Comparison of ENCODE assay signal across 22 cellular contexts in the genomic region with DNA sequence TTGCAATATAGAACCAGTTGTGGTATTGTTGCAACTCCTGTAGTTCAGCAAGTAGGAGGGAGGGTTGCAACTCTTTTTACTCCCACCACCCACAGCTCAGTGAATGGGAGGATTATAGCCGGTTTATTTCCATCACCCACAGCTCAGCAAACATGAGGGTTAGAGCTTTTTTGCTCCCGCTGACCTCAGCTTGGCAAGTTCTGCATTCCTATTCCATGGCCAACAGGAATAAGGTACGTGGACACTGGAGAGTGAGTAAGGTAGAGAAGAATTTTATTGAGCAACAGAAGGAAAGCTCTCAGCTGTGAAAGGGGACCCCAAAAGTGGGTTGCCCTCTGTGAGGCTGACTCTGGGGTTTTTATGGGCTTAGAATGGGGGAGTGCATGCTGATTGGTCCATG.
"Had no signal": no experiment of that assay in that cellular context is flagged by ENCODE, and none has a peak within 500 bp of the region (broad histone marks: within the 10 kb centered on the region; RNA-seq: fewer than 3 reads in every experiment).

No MANE protein-coding gene starts in this region.

- FAIRE-seq: endothelial cell of umbilical vein, urothelium cell line had no signal

- H3K27me3 ChIP-seq: cardiac muscle cell, esophagus squamous epithelium, hepatocyte, thyroid gland had no signal

- H3K4me3 ChIP-seq: cardiac muscle cell, esophagus squamous epithelium, hepatocyte, lung, thyroid gland had no signal

- H3K4me2 ChIP-seq: hepatocyte had no signal

- H3K9me3 ChIP-seq: esophagus squamous epithelium, thyroid gland had no signal

- H3K36me3 ChIP-seq: cardiac muscle cell, esophagus squamous epithelium, thyroid gland had no signal

- H3K27ac ChIP-seq: cardiac muscle cell, esophagus squamous epithelium, hepatocyte, thyroid gland had no signal

- ATAC-seq: activated naive CD8-positive, alpha-beta T cell treated with anti-CD3 and anti-CD28 coated beads, Interleukin-2, amount 50 U/mL, for 24 hours; activated T-cell treated with anti-CD3 and anti-CD28 coated beads, Interleukin-2, amount 50 U/mL, for 4 hours had no signal

- H2AFZ ChIP-seq: hepatocyte had no signal

- DNase-seq: activated CD4-positive, alpha-beta T cell treated with anti-CD3 and anti-CD28 coated beads, Interleukin-2, amount 50 U/mL, for 1 hour; activated CD4-positive, CD25-positive, alpha-beta regulatory T cell treated with anti-CD3 and anti-CD28 coated beads, Interleukin-2, amount 50 U/mL, for 72 hours; activated CD8-positive, alpha-beta memory T cell treated with anti-CD3 and anti-CD28 coated beads, Interleukin-2, amount 50 U/mL, for 4 hours; activated naive CD4-positive, alpha-beta T cell treated with anti-CD3 and anti-CD28 coated beads, Interleukin-2, amount 10 ng/mL, durations not matched to agents 7 days and 5 days; activated naive CD8-positive, alpha-beta T cell treated with anti-CD3 and anti-CD28 coated beads, Interleukin-2, amount 50 U/mL, for 24 hours; activated T-cell treated with anti-CD3 and anti-CD28 coated beads, Interleukin-2, amount 50 U/mL, for 4 hours; dermis blood vessel endothelial cell; effector memory CD4-positive, alpha-beta T cell; esophagus squamous epithelium; islet precursor cell; occipital lobe; stimulated activated CD4-positive, alpha-beta T cell treated with anti-CD3 and anti-CD28 coated beads, Interleukin-12 subunit alpha, Interleukin-12 subunit beta, amount 100 ng/mL, for 4 hours; stimulated activated CD4-positive, alpha-beta T cell treated with anti-CD3 and anti-CD28 coated beads, Interleukin-1b, Interleukin-23, amount 100 ng/mL, for 48 hours; stimulated activated CD8-positive, alpha-beta memory T cell treated with anti-CD3 and anti-CD28 coated beads, Interleukin-4, amount 100 ng/mL, for 48 hours; stimulated activated naive CD4-positive, alpha-beta T cell treated with Interleukin-2 at 50 U/mL for 16 hours; T1000; thyroid gland had no signal

- H3K4me1 ChIP-seq: esophagus squamous epithelium, thyroid gland had no signal
